2 cellular contexts compared by ENCODE assay signal in the genomic region with DNA sequence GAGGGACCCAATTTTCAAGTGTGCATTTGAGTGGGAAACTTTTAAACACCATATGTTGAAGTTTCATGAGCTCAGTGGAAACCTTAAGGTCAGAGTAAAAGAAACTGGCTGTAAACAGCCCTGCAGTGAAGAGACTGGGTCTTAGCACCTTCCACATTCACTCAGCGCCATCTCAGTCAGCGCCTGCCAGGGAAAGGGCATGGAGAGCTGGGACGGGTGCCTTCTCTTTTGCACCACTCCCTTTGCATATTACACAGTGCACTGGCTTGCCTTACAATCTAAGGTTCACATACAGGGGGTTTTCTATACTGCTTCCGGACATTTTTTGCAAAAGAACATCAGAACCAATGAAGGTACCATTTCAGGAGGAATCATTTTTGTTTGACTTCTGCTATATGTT.
TF ChIP-seq lines count a peak whose summit lies in the region.

No MANE protein-coding gene starts in this region.

TF ChIP-seq in GM12891, 5 proteins besides CTCF, POLR2A, EP300 and RAD21:
- TF ChIP-seq POLR2AphosphoS5 (IDR thresholded peaks at IDR 0.05; ENCODE audit: low read depth, low read length): peak; percentile 26; the same call in 1 of the 2 replicates
- no peak for TF ChIP-seq SPI1 (IDR thresholded peaks at IDR 0.05; ENCODE audit: low read depth, low read length)
- TF ChIP-seq TAF1 (IDR thresholded peaks at IDR 0.05; ENCODE audit: low read depth, low read length): no peak

TF ChIP-seq in GM12878, 131 proteins besides CTCF, POLR2A, EP300 and RAD21:
- no peak for TF ChIP-seq CREB1 (IDR thresholded peaks at IDR 0.05; ENCODE audit: low read depth)
- peak; percentile 41; the same call in 1 of the 2 replicates for TF ChIP-seq POLR2AphosphoS5 (IDR thresholded peaks at IDR 0.05; ENCODE audit: low read length)
